Comparison of ENCODE assay signal across 28 cellular contexts in genomic region chr10:20714518-20714917, GRCh38.
"Had no signal": no experiment of that assay in that cellular context is flagged by ENCODE, and none has a peak within 500 bp of the region (broad histone marks: within the 10 kb centered on the region; RNA-seq: fewer than 3 reads in every experiment).

No MANE protein-coding gene starts in this region.

- H3K36me3 ChIP-seq: ascending aorta, MG63 had no signal

- H3K4me3 ChIP-seq: ascending aorta, K562, MG63, PC-9 had no signal

- H3K9me3 ChIP-seq: MG63 had no signal

- H2AFZ ChIP-seq: PC-9 had no signal

- FAIRE-seq: K562, RCC 7860, TTC549 had no signal

- H3K27me3 ChIP-seq: ascending aorta, MG63 had no signal

- H3K27ac ChIP-seq: ascending aorta, PC-9, RWPE1 had no signal

- DNase-seq: activated CD4-positive, alpha-beta T cell treated with anti-CD3 and anti-CD28 coated beads, Interleukin-2, amount 10 ng/mL, durations not matched to agents 24 days and 14 days; activated CD4-positive, alpha-beta T cell treated with anti-CD3 and anti-CD28 coated beads, Interleukin-2, amount 50 U/mL, for 4 hours; activated CD8-positive, alpha-beta T cell treated with anti-CD3 and anti-CD28 coated beads for 36 hours; activated effector memory CD4-positive, alpha-beta T cell treated with anti-CD3 and anti-CD28 coated beads, Interleukin-2, amount 50 U/mL, for 16 hours; activated naive CD4-positive, alpha-beta T cell; activated naive CD4-positive, alpha-beta T cell treated with anti-CD3 and anti-CD28 coated beads, Interleukin-2, amount 50 U/mL, for 16 hours; activated naive CD8-positive, alpha-beta T cell treated with anti-CD3 and anti-CD28 coated beads for 36 hours; activated T-cell treated with anti-CD3 and anti-CD28 coated beads, Interleukin-2, amount 50 U/mL, for 1 hour; activated T-cell treated with anti-CD3 and anti-CD28 coated beads, Interleukin-2, amount 50 U/mL, for 72 hours; amniotic stem cell; IMR-90; MG63; NCI-H1048; NCI-H1105 treated with DMSO at 0.1 percent for 48 hours; NCI-H1436; NCI-H1694 treated with DMSO at 0.1 percent for 48 hours; NCI-H2029; NCI-H510A; NCI-H526; NCI-H748 treated with DMSO at 0.1 percent for 48 hours; NK-92 treated with Interleukin-12 subunit alpha and Interleukin-12 subunit beta, amount 100 ng/mL, for 24 hours; PC-9; Right ventricle myocardium superior had no signal

- H3K4me2 ChIP-seq: PC-9 had no signal
